Comparison of ENCODE assay signal across 1 cellular context in the genomic region with DNA sequence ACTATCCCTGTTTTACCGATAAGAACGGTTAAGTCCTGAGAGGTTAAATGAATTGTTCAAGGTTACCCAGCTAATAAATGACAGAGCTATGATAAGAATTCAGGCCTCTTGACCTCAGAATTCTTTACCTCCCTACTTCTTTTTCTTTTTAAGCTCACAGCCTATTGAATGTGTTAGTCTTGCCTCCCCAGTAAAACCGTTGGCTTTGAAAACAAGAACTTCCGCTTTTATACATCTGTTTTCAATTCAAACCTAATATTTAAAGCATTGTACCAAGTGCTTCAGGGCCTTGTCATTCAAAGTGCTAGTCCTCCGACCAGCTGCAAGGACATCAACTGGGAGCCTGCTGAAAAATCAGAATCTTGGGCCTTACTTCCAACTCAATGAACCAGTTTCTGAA.
TF ChIP-seq lines count a peak whose summit lies in the region.

No MANE protein-coding gene starts in this region.

TF ChIP-seq in IMR-90, 13 proteins besides CTCF, POLR2A, EP300 and RAD21:
- no peak for TF ChIP-seq BHLHE40 (IDR thresholded peaks at IDR 0.05; ENCODE audit: low read depth, low read length)
TF ChIP-seq in IMR-90: peak in this region for 0.
